Comparison of ENCODE assay signal across 32 cellular contexts in genomic region chr15:56035166-56035565, GRCh38.
"Had no signal": no experiment of that assay in that cellular context is flagged by ENCODE, and none has a peak within 500 bp of the region (broad histone marks: within the 10 kb centered on the region; RNA-seq: fewer than 3 reads in every experiment).

No MANE protein-coding gene starts in this region.

- DNase-seq: activated B cell treated with CpG ODN at 0.5 μM for 24 hours; activated CD4-positive, alpha-beta memory T cell treated with anti-CD3 and anti-CD28 coated beads, Interleukin-2, amount 10 ng/mL, durations not matched to agents 7 days and 5 days; activated CD4-positive, alpha-beta T cell treated with anti-CD3 and anti-CD28 coated beads for 4 hours; activated CD4-positive, alpha-beta T cell treated with anti-CD3 and anti-CD28 coated beads, Interleukin-2, amount 10 ng/mL, durations not matched to agents 24 days and 14 days; activated CD4-positive, alpha-beta T cell treated with anti-CD3 and anti-CD28 coated beads, Interleukin-2, amount 50 U/mL, for 48 hours; activated CD4-positive, CD25-positive, alpha-beta regulatory T cell treated with anti-CD3 and anti-CD28 coated beads, Interleukin-2, amount 50 U/mL, for 72 hours; activated CD8-positive, alpha-beta memory T cell treated with anti-CD3 and anti-CD28 coated beads for 24 hours; activated CD8-positive, alpha-beta memory T cell treated with anti-CD3 and anti-CD28 coated beads, Interleukin-2, amount 50 U/mL, for 48 hours; activated effector memory CD4-positive, alpha-beta T cell treated with anti-CD3 and anti-CD28 coated beads, Interleukin-2, amount 50 U/mL, for 16 hours; activated gamma-delta T cell treated with Interleukin-2 at 50 U/mL for 16 hours; activated naive CD4-positive, alpha-beta T cell; activated naive CD4-positive, alpha-beta T cell treated with anti-CD3 and anti-CD28 coated beads for 36 hours; activated naive CD4-positive, alpha-beta T cell treated with anti-CD3 and anti-CD28 coated beads, Interleukin-2, amount 50 U/mL, for 16 hours; activated naive CD8-positive, alpha-beta T cell treated with anti-CD3 and anti-CD28 coated beads, Interleukin-2, amount 10 ng/mL, durations not matched to agents 7 days and 5 days; activated T-cell treated with anti-CD3 and anti-CD28 coated beads, Interleukin-2, amount 50 U/mL, for 24 hours; activated T-cell treated with anti-CD3 and anti-CD28 coated beads, Interleukin-2, amount 50 U/mL, for 48 hours; amygdala; anterior cingulate cortex; caudate nucleus; cerebellar nuclear complex; T-cell; T-helper 9 cell had no signal

- H3K27ac ChIP-seq: ascending aorta, cardiac muscle cell, VCaP had no signal

- H3K9me3 Mint-ChIP-seq: activated B cell treated with CpG ODN at 0.5 μM for 24 hours; brain; central memory CD8-positive, alpha-beta T cell; T-cell had no signal

- H3K27me3 Mint-ChIP-seq: activated CD4-positive, alpha-beta memory T cell treated with anti-CD3 and anti-CD28 coated beads, Interleukin-2, amount 10 ng/mL, durations not matched to agents 7 days and 5 days; activated naive CD8-positive, alpha-beta T cell; activated naive CD8-positive, alpha-beta T cell treated with anti-CD3 and anti-CD28 coated beads, Interleukin-2, amount 50 U/mL, for 24 hours; activated T-cell treated with anti-CD3 and anti-CD28 coated beads, Interleukin-2, amount 50 U/mL, for 24 hours; T-cell had no signal

- H3K27ac Mint-ChIP-seq: activated B cell treated with CpG ODN at 0.5 μM for 24 hours; activated CD4-positive, alpha-beta memory T cell treated with anti-CD3 and anti-CD28 coated beads, Interleukin-2, amount 10 ng/mL, durations not matched to agents 7 days and 5 days; activated CD4-positive, alpha-beta T cell treated with anti-CD3 and anti-CD28 coated beads, Interleukin-2, amount 10 ng/mL, durations not matched to agents 24 days and 14 days; activated CD8-positive, alpha-beta T cell treated with anti-CD3 and anti-CD28 coated beads, Interleukin-2, amount 10 ng/mL, durations not matched to agents 7 days and 5 days; activated naive CD4-positive, alpha-beta T cell treated with anti-CD3 and anti-CD28 coated beads for 36 hours; activated naive CD8-positive, alpha-beta T cell; activated naive CD8-positive, alpha-beta T cell treated with anti-CD3 and anti-CD28 coated beads, Interleukin-2, amount 50 U/mL, for 24 hours; activated T-cell treated with anti-CD3 and anti-CD28 coated beads, Interleukin-2, amount 50 U/mL, for 24 hours; brain; T-cell; T-helper 2 cell treated with Interferon-gamma antibody and Interleukin-4, amounts not matched to agents 5 μg/mL and 100 μg/mL, for 36 hours had no signal

- H3K36me3 Mint-ChIP-seq: brain, T-cell had no signal

- ATAC-seq: T-cell had no signal

- H3K4me3 ChIP-seq: ascending aorta, cardiac muscle cell had no signal

- H3K4me3 Mint-ChIP-seq: activated B cell treated with CpG ODN at 0.5 μM for 24 hours; activated CD4-positive, alpha-beta memory T cell treated with anti-CD3 and anti-CD28 coated beads, Interleukin-2, amount 10 ng/mL, durations not matched to agents 7 days and 5 days; activated CD4-positive, alpha-beta T cell treated with anti-CD3 and anti-CD28 coated beads, Interleukin-2, amount 10 ng/mL, durations not matched to agents 24 days and 14 days; activated CD8-positive, alpha-beta memory T cell treated with anti-CD3 and anti-CD28 coated beads, Interleukin-2, amount 10 ng/mL, durations not matched to agents 7 days and 5 days; activated CD8-positive, alpha-beta T cell treated with anti-CD3 and anti-CD28 coated beads, Interleukin-2, amount 10 ng/mL, durations not matched to agents 7 days and 5 days; activated naive CD4-positive, alpha-beta T cell treated with anti-CD3 and anti-CD28 coated beads for 36 hours; activated naive CD8-positive, alpha-beta T cell; activated naive CD8-positive, alpha-beta T cell treated with anti-CD3 and anti-CD28 coated beads, Interleukin-2, amount 50 U/mL, for 24 hours; activated T-cell treated with anti-CD3 and anti-CD28 coated beads, Interleukin-2, amount 50 U/mL, for 24 hours; brain; central memory CD8-positive, alpha-beta T cell; T-cell; T-helper 2 cell treated with Interferon-gamma antibody and Interleukin-4, amounts not matched to agents 5 μg/mL and 100 μg/mL, for 36 hours had no signal

- H3K27me3 ChIP-seq: ascending aorta, cardiac muscle cell had no signal

- H3K36me3 ChIP-seq: ascending aorta, cardiac muscle cell had no signal

- H3K9me3 ChIP-seq: ascending aorta had no signal
